In genomic region chr10:91163709-91164474, GRCh38 we compare ENCODE assay signal across 8 cellular contexts. TPM values are rescaled to one million over a fixed set of nuclear protein-coding genes. Genes with fewer than 3 reads are reported as not detected.
DNase-seq lines count a peak whose midpoint lies in the region; ATAC-seq and TF ChIP-seq lines count a peak whose summit lies in the region.

No MANE protein-coding gene starts in this region.

- peak overlapping the region; percentile 63 to 73 for H3K4me3 ChIP-seq in CD4-positive, alpha-beta memory T cell (ENCODE audit: low read length in 2 of 2)
- H3K4me3 ChIP-seq in coronary artery: peak overlapping the region; percentile 82

- ATAC-seq in GM21576 (IDR thresholded peaks at IDR 0.05; ENCODE audit: unreplicated experiment): peak; percentile 18
- peak; percentile 57 for ATAC-seq in left lobe of liver

- CTCF ChIA-PET in CD4-positive, alpha-beta memory T cell (lab: Charles Lee; ENCODE audit: partially characterized antibody): interaction anchor here (1.0 to 3.3 kb wide), 7 partner anchors 20 to 157 kb away, joined by 3 to 20 read pairs (median 5); partner anchors contain the start of gene PCGF5
- CTCF ChIA-PET in activated CD4-positive, alpha-beta T cell treated with anti-CD3 and anti-CD28 coated beads, Interleukin-2, amount 10 ng/mL, durations not matched to agents 7 days and 5 days (lab: Charles Lee): interaction anchor here (1.0 to 1.6 kb wide), 3 partner anchors 20 to 57 kb away, joined by 3 read pairs; partner anchors contain the start of gene PCGF5

- DNase-seq in CD4-positive, alpha-beta memory T cell: peak in 2 of 5 donors; percentile 11 to 89
- DNase-seq in activated CD4-positive, alpha-beta T cell treated with anti-CD3 and anti-CD28 coated beads, Interleukin-2, amount 10 ng/mL, durations not matched to agents 7 days and 5 days: peak; percentile 41
- DNase-seq in coronary artery (ENCODE audit: low spot score) (peak; percentile 90), left lobe of liver (ENCODE audit: low spot score) (peak; percentile 70), NCI-H2029 treated with DMSO at 0.1 percent for 48 hours (lab: John Stamatoyannopoulos, UW) (no peak)
- DNase-seq in stimulated activated CD4-positive, alpha-beta T cell treated with anti-CD3 and anti-CD28 coated beads, Interleukin-2, amount 100 ng/mL, for 4 hours (ENCODE audit: low read depth): peak; percentile 67

- H3K9me3 ChIP-seq in CD4-positive, alpha-beta memory T cell (ENCODE audit: control insufficient read depth in 1 of 2, low read length in 2 of 2): no peaks in the 10 kb centered on the region
- H3K9me3 ChIP-seq in KOPT-K1 (ENCODE audit: insufficient read depth, low read length, poor library complexity, severe bottlenecking): peaks cover 2% of the 10 kb centered on the region

- H3K4me3 Mint-ChIP-seq in CD4-positive, alpha-beta memory T cell: peak overlapping the region; percentile 91 to 95 (median 93)
- H3K4me3 Mint-ChIP-seq in activated CD4-positive, alpha-beta T cell treated with anti-CD3 and anti-CD28 coated beads, Interleukin-2, amount 10 ng/mL, durations not matched to agents 7 days and 5 days: peak overlapping the region; percentile 87

- no peaks in the 10 kb centered on the region for H3K27me3 ChIP-seq in CD4-positive, alpha-beta memory T cell (ENCODE audit: insufficient read depth, low read length)

- peaks cover 36 to 66% (median 49%) of the 10 kb centered on the region in 4 donors for H3K4me1 Mint-ChIP-seq in CD4-positive, alpha-beta memory T cell
- H3K4me1 Mint-ChIP-seq in activated CD4-positive, alpha-beta T cell treated with anti-CD3 and anti-CD28 coated beads, Interleukin-2, amount 10 ng/mL, durations not matched to agents 7 days and 5 days: peaks cover 45% of the 10 kb centered on the region

- H3K27ac Mint-ChIP-seq in CD4-positive, alpha-beta memory T cell: peak overlapping the region; percentile 95 to 99 (median 97)
- peak overlapping the region; percentile 91 for H3K27ac Mint-ChIP-seq in activated CD4-positive, alpha-beta T cell treated with anti-CD3 and anti-CD28 coated beads, Interleukin-2, amount 10 ng/mL, durations not matched to agents 7 days and 5 days

- H3K4me1 ChIP-seq in CD4-positive, alpha-beta memory T cell (ENCODE audit: insufficient read depth, low read length): peaks cover 48% of the 10 kb centered on the region

- POLR2A ChIA-PET in CD4-positive, alpha-beta memory T cell (lab: Charles Lee; ENCODE audit: partially characterized antibody): interaction anchor here (0.6 to 5.3 kb wide), 26 partner anchors 9 to 1685 kb away, joined by 3 to 120 read pairs (median 5); partner anchors contain the start of genes BTAF1, EXOC6, PCGF5 and RPP30
- POLR2A ChIA-PET in activated CD4-positive, alpha-beta T cell treated with anti-CD3 and anti-CD28 coated beads, Interleukin-2, amount 10 ng/mL, durations not matched to agents 7 days and 5 days (lab: Charles Lee): interaction anchor here (1.0 kb wide), 1 partner anchor 57 kb away, joined by 3 read pairs; the partner anchor contains the start of gene PCGF5

- H3K9me3 Mint-ChIP-seq in CD4-positive, alpha-beta memory T cell: peaks cover 0 to 3% (median 0%) of the 10 kb centered on the region in 8 donors
- H3K9me3 Mint-ChIP-seq in activated CD4-positive, alpha-beta T cell treated with anti-CD3 and anti-CD28 coated beads, Interleukin-2, amount 10 ng/mL, durations not matched to agents 7 days and 5 days: peaks cover 6% of the 10 kb centered on the region

- no peak for TF ChIP-seq CTCF in coronary artery (IDR thresholded peaks at IDR 0.05)

- peak overlapping the region; percentile 83 for H3K27ac ChIP-seq in CD4-positive, alpha-beta memory T cell (ENCODE audit: low read depth, low read length)
- H3K27ac ChIP-seq in KOPT-K1 (ENCODE audit: low read depth, low read length, poor library complexity, severe bottlenecking) (peak overlapping the region; percentile 88), coronary artery (peak overlapping the region; percentile 96 to 97)

- H3K36me3 ChIP-seq in CD4-positive, alpha-beta memory T cell (ENCODE audit: insufficient read depth, low read length): no peaks in the 10 kb centered on the region
- H3K36me3 ChIP-seq in KOPT-K1 (ENCODE audit: insufficient read depth, low read length): no peaks in the 10 kb centered on the region

- intact Hi-C loops in CD4-positive, alpha-beta memory T cell (cut with micrococcal nuclease): loop anchor here (1.0 to 10.0 kb wide), 10 partner anchors 37 to 1681 kb away; partner anchors contain the start of genes EXOC6, HECTD2, KIF11 and KIF20B

- H3K36me3 Mint-ChIP-seq in CD4-positive, alpha-beta memory T cell: peaks cover 14 to 18% of the 10 kb centered on the region in 2 donors
- H3K36me3 Mint-ChIP-seq in activated CD4-positive, alpha-beta T cell treated with anti-CD3 and anti-CD28 coated beads, Interleukin-2, amount 10 ng/mL, durations not matched to agents 7 days and 5 days (ENCODE audit: low read depth): peaks cover 8% of the 10 kb centered on the region

- no peaks in the 10 kb centered on the region for H3K27me3 Mint-ChIP-seq in CD4-positive, alpha-beta memory T cell
- H3K27me3 Mint-ChIP-seq in activated CD4-positive, alpha-beta T cell treated with anti-CD3 and anti-CD28 coated beads, Interleukin-2, amount 10 ng/mL, durations not matched to agents 7 days and 5 days: no peaks in the 10 kb centered on the region

RNA-seq across cellular contexts. Expression of gene PCGF5, which starts 56.6 kb away (rescaled TPM):
- 10 to 100 TPM; 51.0 to 52.9 TPM for total RNA-seq in CD4-positive, alpha-beta memory T cell
- 10 to 100 TPM; 81.5 to 84.2 TPM for polyA plus RNA-seq in CD4-positive, alpha-beta memory T cell
- 10 to 100 TPM; 49.3 to 62.0 TPM for total RNA-seq in activated CD4-positive, alpha-beta T cell treated with anti-CD3 and anti-CD28 coated beads, Interleukin-2, amount 10 ng/mL, durations not matched to agents 7 days and 5 days
- total RNA-seq in left lobe of liver: 25.0 TPM
